ENCODE assay signal across 18 cellular contexts in genomic region chr21:31289702-31290101, GRCh38. TPM values are rescaled to one million over a fixed set of nuclear protein-coding genes. Genes with fewer than 3 reads are reported as not detected.
DNase-seq lines count a peak whose midpoint lies in the region; ATAC-seq, FAIRE-seq and TF ChIP-seq lines count a peak whose summit lies in the region.
"Had no signal": no experiment of that assay in that cellular context is flagged by ENCODE, and none has a peak within 500 bp of the region (broad histone marks: within the 10 kb centered on the region; RNA-seq: fewer than 3 reads in every experiment).

No MANE protein-coding gene starts in this region.

- H3K9me2 ChIP-seq in GM23248 (ENCODE audit: insufficient read depth), result no peaks in the 10 kb centered on the region

- H3K9ac ChIP-seq in GM23248 (no peak overlapping the region), GM12878 (ENCODE audit: control insufficient read depth, insufficient read depth, low read length) (no peak overlapping the region)

- peaks cover 20% of the 10 kb centered on the region for H3K4me1 ChIP-seq in GM23248 (ENCODE audit: insufficient read depth)
- H3K4me1 ChIP-seq in GM12878 (ENCODE audit: control insufficient read depth, insufficient read depth, low read length), result no peaks in the 10 kb centered on the region
- no peaks in the 10 kb centered on the region for H3K4me1 ChIP-seq in upper lobe of right lung

- H2AFZ ChIP-seq in GM23248 (no peak overlapping the region), GM12878 (ENCODE audit: control insufficient read depth, low read depth, low read length) (no peak overlapping the region)
- H2AFZ ChIP-seq: GM23338 had no signal

- peak; percentile 36 for DNase-seq in NOMO-1 treated with DMSO at 0.1 percent for 48 hours (lab: John Stamatoyannopoulos, UW; ENCODE audit: unreplicated experiment)
- DNase-seq in NOMO-1 treated with dmso at 0.1 percent for 144 hours (lab: John Stamatoyannopoulos, UW; ENCODE audit: unreplicated experiment), result no peak
- peak; percentile 12 for DNase-seq in GM23248
- DNase-seq in GM12878 (ENCODE audit: low read depth, low spot score), result peak; percentile 46
- DNase-seq in upper lobe of right lung, result no peak
- no peak for DNase-seq in DMS53 (lab: John Stamatoyannopoulos, UW)
- no peak for DNase-seq in midbrain (lab: John Stamatoyannopoulos, UW)
- DNase-seq: C1 segment of cervical spinal cord, COR-L47, DMS153, MG63, NCI-H1417, NCI-H2029, NCI-H510A treated with DMSO at 0.1 percent for 48 hours had no signal

- FAIRE-seq in GM12878 (lab: Jason Lieb, UNC), result no peak

- CTCF ChIA-PET in GM12878 (lab: Yijun Ruan, JAX), result no interaction called here

- POLR2A ChIA-PET in GM12878 (lab: Charles Lee), result no interaction called here

- H3K4me3 ChIP-seq in GM23248, result no peak overlapping the region
- H3K4me3 ChIP-seq in GM12878, result no peak overlapping the region
- no peak overlapping the region for H3K4me3 ChIP-seq in upper lobe of right lung
- H3K4me3 ChIP-seq: GM23338, MG63, SJSA1 had no signal

- no peaks in the 10 kb centered on the region for H3K36me3 ChIP-seq in GM23248 (ENCODE audit: low read depth)
- H3K36me3 ChIP-seq in GM12878 (ENCODE audit: control insufficient read depth in 2 of 2, insufficient read depth in 2 of 2, low read length in 1 of 2), result no peaks in the 10 kb centered on the region
- H3K36me3 ChIP-seq in upper lobe of right lung, result no peaks in the 10 kb centered on the region
- H3K36me3 ChIP-seq: MG63, SJSA1 had no signal

- no peak for TF ChIP-seq RAD21 in GM12878 (IDR thresholded peaks at IDR 0.05; ENCODE audit: insufficient read depth, low read depth, low read length)

- H4K20me1 ChIP-seq in GM23248 (ENCODE audit: insufficient read depth) (no peaks in the 10 kb centered on the region), GM12878 (ENCODE audit: control insufficient read depth, insufficient read depth) (no peaks in the 10 kb centered on the region)

- 59 to 69% methylated on average over 4 of the region's 4 CpGs for WGBS in GM23248 (ENCODE audit: low coverage in 1 of 2, low lambda C conversion rate in 2 of 2, missing lambda C conversion rate in 2 of 2), 2 experiments
- 1% methylated on average over 4 of the region's 4 CpGs for WGBS in GM12878 (ENCODE audit: insufficient coverage, insufficient replicate concordance, low lambda C conversion rate, missing lambda C conversion rate)

- H3K27me3 ChIP-seq in GM23248 (replicated peaks; ENCODE audit: insufficient read depth), result no peaks in the 10 kb centered on the region
- no peaks in the 10 kb centered on the region for H3K27me3 ChIP-seq in GM12878 (replicated peaks in 1 of 2; ENCODE audit: control insufficient read depth in 2 of 2, insufficient read depth in 2 of 2, low read length in 1 of 2)
- no peaks in the 10 kb centered on the region for H3K27me3 ChIP-seq in upper lobe of right lung
- H3K27me3 ChIP-seq: MG63, SJSA1 had no signal

- TF ChIP-seq CTCF in GM12878 (IDR thresholded peaks at IDR 0.05 in 2 of 3, conservative IDR thresholded peaks at IDR 0.05 in 1 of 3; ENCODE audit: control insufficient read depth in 2 of 3, extremely low read depth in 1 of 3, insufficient read depth in 1 of 3, low read depth in 3 of 3, low read length in 3 of 3), result no peak
- no peak for TF ChIP-seq CTCF in upper lobe of right lung (IDR thresholded peaks at IDR 0.05)

- ATAC-seq in GM12878 (peak; percentile 99), upper lobe of right lung (peak; percentile 31), GM18517 (IDR thresholded peaks at IDR 0.05; ENCODE audit: unreplicated experiment) (no peak)
- ATAC-seq: GM23338, PC-3 had no signal

- H3K9me3 ChIP-seq in GM23248 (ENCODE audit: low read depth), result no peaks in the 10 kb centered on the region
- H3K9me3 ChIP-seq in GM12878 (replicated peaks; ENCODE audit: control insufficient read depth, insufficient read depth, low read length), result no peaks in the 10 kb centered on the region; the same call in 2 of the 3 replicates
- H3K9me3 ChIP-seq in upper lobe of right lung, result no peaks in the 10 kb centered on the region
- H3K9me3 ChIP-seq: SJSA1 had no signal

- peak; percentile 23 to 34; a peak in 1 of 4 replicates for TF ChIP-seq EP300 in GM12878 (IDR thresholded peaks at IDR 0.05; ENCODE audit: borderline replicate concordance in 1 of 2, control insufficient read depth in 1 of 2, low read depth in 2 of 2, low read length in 2 of 2)

- SMC1A ChIA-PET in GM12878 (lab: Charles Lee; ENCODE audit: uncharacterized antibody, unreplicated experiment), result no interaction called here

- TF ChIP-seq POLR2A in GM12878 (IDR thresholded peaks at IDR 0.05; ENCODE audit: low read depth, low read length), result no peak

- no peak overlapping the region for H3K27ac ChIP-seq in GM23248
- no peak overlapping the region for H3K27ac ChIP-seq in GM12878 (ENCODE audit: control insufficient read depth, insufficient read depth)
- no peak overlapping the region for H3K27ac ChIP-seq in upper lobe of right lung
- H3K27ac ChIP-seq: SJSA1 had no signal

- intact Hi-C loops in GM12878 (cut with micrococcal nuclease; ENCODE audit: unreplicated experiment), result loop anchor here (5.0 kb wide), 1 partner anchor 38 kb away; no protein-coding TSS in a partner anchor
- intact Hi-C loops in upper lobe of right lung (cut with DNase I), result no loop called here

- H3K4me2 ChIP-seq in GM23248 (ENCODE audit: unreplicated experiment) (no peak overlapping the region), GM12878 (ENCODE audit: control insufficient read depth, insufficient read depth) (no peak overlapping the region)
- H3K4me2 ChIP-seq: GM23338 had no signal

- H3K79me2 ChIP-seq in GM23248 (ENCODE audit: insufficient read depth), result no peaks in the 10 kb centered on the region
- no peaks in the 10 kb centered on the region for H3K79me2 ChIP-seq in GM12878 (ENCODE audit: control insufficient read depth, insufficient read depth, low read length)

- in situ Hi-C loops in GM23248 (cut with MboI), result no loop called here
- in situ Hi-C loops in GM12878 (cut with MboI), result no loop called here

- 0 out of 2 replicates have a peak, but pooled peaks cover 3% of the 10 kb centered on the region for H3F3A ChIP-seq in GM23248 (ENCODE audit: insufficient read depth)

- RAD21 ChIA-PET in GM12878 (lab: Charles Lee; ENCODE audit: unreplicated experiment), result no interaction called here

- BruUV-seq in GM12878 (replicated peaks; lab: Mats Ljungman, UMichigan), result no TSS peak

TF ChIP-seq in GM12878, 131 proteins besides CTCF, POLR2A, EP300 and RAD21 (continues in another document):
- TF ChIP-seq BHLHE40 (IDR thresholded peaks at IDR 0.05; ENCODE audit: borderline replicate concordance in 1 of 2, low read depth in 2 of 2, low read length in 1 of 2) (0 out of 4 replicates have a peak, but pooled peaks of 1 of the 2 experiments have one; percentile 9), BCL3 (IDR thresholded peaks at IDR 0.05; ENCODE audit: borderline replicate concordance, insufficient read depth, low read depth, low read length, poor library complexity, severe bottlenecking) (no peak), NFXL1 (IDR thresholded peaks at IDR 0.05; ENCODE audit: borderline replicate concordance) (no peak), ZNF24 (IDR thresholded peaks at IDR 0.05) (no peak), GATAD2B (conservative IDR thresholded peaks at IDR 0.05; ENCODE audit: low read depth) (0 out of 2 replicates have a peak, but pooled peaks have one; percentile 20), ATF7 (IDR thresholded peaks at IDR 0.05; ENCODE audit: low read depth) (peak; percentile 49; the same call in 1 of the 2 replicates), SPI1 (IDR thresholded peaks at IDR 0.05; ENCODE audit: borderline replicate concordance, insufficient read depth, low read depth, low read length) (peak; percentile 88), PAX5 (IDR thresholded peaks at IDR 0.05; ENCODE audit: borderline replicate concordance, low read depth, low read length) (no peak), IKZF2 (IDR thresholded peaks at IDR 0.05) (peak; percentile 43 to 57; a peak in 2 of 4 replicates), POU2F2 (IDR thresholded peaks at IDR 0.05; ENCODE audit: borderline replicate concordance, low read depth, low read length) (peak; percentile 11; the same call in 1 of the 3 replicates), MTA2 (IDR thresholded peaks at IDR 0.05; ENCODE audit: low read depth) (peak; percentile 38; the same call in 1 of the 2 replicates), MEF2A (IDR thresholded peaks at IDR 0.05; ENCODE audit: insufficient read depth, low read depth, low read length) (no peak)

RNA-seq across cellular contexts. Expression of gene TIAM1, which starts 54.4 kb away (rescaled TPM):
- 7.6 and 13.2 TPM in 2 replicates for total RNA-seq in GM23248 (2014; rRNA removed; shearing (Covaris generic))
- polyA plus RNA-seq in GM23248 (2016; fragmentation: Nextera tagmentation; extraction: Ambion mirVana) (2.6 and 3.2 TPM in 2 replicates), GM12878 (2011; rRNA removed) (29.1 and 35.9 TPM in 2 replicates), GM12878 (2014; fragmentation: Illumina TruSeq; extraction: Trizol) (0.82 and 0.97 TPM in 2 replicates), GM12878 (2014; fragmentation: Nextera tagmentation; extraction: Ambion mirVana) (under 1 TPM; 0.31 to 0.42 TPM), GM12878 (2014; rRNA removed) (0.72 and 0.81 TPM in 2 replicates), GM12878 (2016; fragmentation: Nextera tagmentation; extraction: Ambion mirVana) (under 1 TPM; 0.64 to 0.71 TPM)
- total RNA-seq in GM12878 (2013; cell fraction: nucleolus; rRNA removed), result 92.6 and 100 TPM in 2 replicates
- total RNA-seq in GM12878 (2014; rRNA removed) (1.1 TPM in 2 replicates), GM12878 (2014; rRNA removed; fragmentation: Illumina TruSeq; extraction: Trizol) (0.76 and 1.2 TPM in 2 replicates), GM12878 (2021) (1.6 and 2.1 TPM in 2 replicates), upper lobe of right lung (27.3 TPM)
- 0.55 TPM for polyA plus RNA-seq in GM12878 (2011; ENCODE audit: low read depth)
- 30.9 and 34.8 TPM in 2 replicates for polyA plus RNA-seq in GM12878 (2011; cell fraction: cytosol; rRNA removed)
- polyA plus RNA-seq in GM12878 (2011; cell fraction: nucleus; rRNA removed), result 51.4 and 58.8 TPM in 2 replicates
- 0.72 and 0.94 TPM in 2 replicates for polyA plus RNA-seq in GM12878 (2012)
- 147 and 169 TPM in 2 replicates for polyA minus RNA-seq in GM12878 (2011; rRNA and poly(A)+ RNA removed)
- polyA minus RNA-seq in GM12878 (2011; cell fraction: cytosol; rRNA and poly(A)+ RNA removed), result 37.4 and 39.7 TPM in 2 replicates
- 69.0 and 110 TPM in 2 replicates for polyA minus RNA-seq in GM12878 (2011; cell fraction: nucleus; rRNA and poly(A)+ RNA removed)

Comparison
In these comparisons a context has a peak if more than half of its experiments do, and no peak if none do; other contexts are left out.
1. DNase-seq: peak in NOMO-1 treated with DMSO at 0.1 percent for 48 hours (single experiment), GM23248 (single experiment) and GM12878 (single experiment); none in NOMO-1 treated with dmso at 0.1 percent for 144 hours (single experiment), upper lobe of right lung (single experiment), DMS53 (single experiment) and midbrain (single experiment).